8 cellular contexts compared by ENCODE assay signal in the genomic region with DNA sequence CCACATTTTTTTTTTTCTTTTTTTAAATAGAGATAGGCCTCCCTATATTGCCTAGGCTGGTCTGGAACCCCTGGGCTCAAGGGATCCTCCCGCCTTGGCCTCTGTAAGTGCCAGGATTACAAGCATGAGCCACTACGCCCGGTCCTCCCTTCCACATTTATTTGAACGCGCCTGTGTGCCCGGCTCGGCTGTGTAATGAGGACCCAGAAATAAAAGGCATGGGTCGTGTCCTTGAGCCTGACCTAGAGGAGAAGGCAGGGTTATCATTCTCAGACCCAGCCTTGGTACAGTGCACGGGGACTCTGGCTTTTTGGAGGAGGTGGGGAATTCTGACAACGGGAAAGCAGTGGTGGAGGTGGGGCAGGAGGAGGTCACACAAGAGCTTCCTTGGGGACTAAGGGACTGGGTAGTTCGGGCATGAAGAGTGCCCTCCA. TPM values are rescaled to one million over a fixed set of nuclear protein-coding genes. Genes with fewer than 3 reads are reported as not detected.
A peak's percentile ranks its signal among the peaks of the same experiment; 100 is the strongest.
DNase-seq lines count a peak whose midpoint lies in the region; ATAC-seq, FAIRE-seq and TF ChIP-seq lines count a peak whose summit lies in the region.

No MANE protein-coding gene starts in this region.

- TF ChIP-seq CTCF in HepG2 (CRISPR knock-in tag; IDR thresholded peaks at IDR 0.05): no peak
- no peak for TF ChIP-seq CTCF in vagina (IDR thresholded peaks at IDR 0.05)

- peak overlapping the region; percentile 80 to 90 (median 87) for H3K4me3 ChIP-seq in HepG2 (replicated peaks in 1 of 3; ENCODE audit: insufficient read depth in 1 of 3, low read depth in 2 of 3, low read length in 3 of 3)
- peak overlapping the region; percentile 67 to 79 for H3K4me3 ChIP-seq in vagina

- peaks cover 15% of the 10 kb centered on the region for H3K4me1 Mint-ChIP-seq in activated naive CD8-positive, alpha-beta T cell (ENCODE audit: low read depth)

- peak; percentile 24 for ATAC-seq in HepG2
- no peak for ATAC-seq in GM18909 (IDR thresholded peaks at IDR 0.05; ENCODE audit: poor library complexity, unreplicated experiment)

- no peak for FAIRE-seq in HepG2 (lab: Jason Lieb, UNC)

- peak overlapping the region; percentile 88 for H3K9ac ChIP-seq in HepG2 (ENCODE audit: insufficient read depth, low read depth, low read length)

- TF ChIP-seq RAD21 in HepG2 (CRISPR knock-in tag; IDR thresholded peaks at IDR 0.05): no peak

- POLR2A ChIA-PET in HepG2 (lab: Yijun Ruan, JAX): no interaction called here

- intact Hi-C loops in HepG2 (cut with micrococcal nuclease; ENCODE audit: unreplicated experiment) (no loop called here), vagina (cut with DNase I) (no loop called here)

- no peaks in the 10 kb centered on the region for H3K36me3 Mint-ChIP-seq in activated naive CD8-positive, alpha-beta T cell

- WGBS in HepG2 (ENCODE audit: low lambda C conversion rate): under 1% methylated on average over 11 of the region's 11 CpGs

- CTCF ChIA-PET in HepG2 (lab: Yijun Ruan, JAX; ENCODE audit: low intra/inter-chr PET ratio, low total read pairs): no interaction called here

- TF ChIP-seq POLR2A in HepG2 (IDR thresholded peaks at IDR 0.05; ENCODE audit: insufficient read depth in 1 of 2, low read depth in 2 of 2, low read length in 2 of 2) (no peak), vagina (IDR thresholded peaks at IDR 0.05) (no peak)

- H3K27me3 ChIP-seq in HepG2 (ENCODE audit: control insufficient read depth in 1 of 2, insufficient read depth in 2 of 2, low read length in 2 of 2): no peaks in the 10 kb centered on the region; a peak in 1 of 5 replicates
- no peaks in the 10 kb centered on the region for H3K27me3 ChIP-seq in vagina

- no peak for TF ChIP-seq EP300 in HepG2 (IDR thresholded peaks at IDR 0.05; ENCODE audit: low read depth in 2 of 2, low read length in 2 of 2)
- TF ChIP-seq EP300 in HepG2 (CRISPR knock-in tag; IDR thresholded peaks at IDR 0.05; ENCODE audit: borderline replicate concordance): no peak

- no TSS peak for BruUV-seq in HepG2 (replicated peaks; lab: Mats Ljungman, UMichigan)

- H2AFZ ChIP-seq in HepG2 (ENCODE audit: low read length): peak overlapping the region; percentile 11

- peak overlapping the region; percentile 79 for H3K4me2 ChIP-seq in HepG2 (ENCODE audit: low read depth, low read length)

- peak overlapping the region; percentile 82 for H3K27ac ChIP-seq in HepG2 (ENCODE audit: extremely low read length, insufficient read depth, low read length)
- H3K27ac ChIP-seq in vagina: no peak overlapping the region

- no peaks in the 10 kb centered on the region for H3K9me3 ChIP-seq in HepG2 (ENCODE audit: low read length)
- no peaks in the 10 kb centered on the region for H3K9me3 ChIP-seq in vagina

- H3K4me1 ChIP-seq in HepG2 (ENCODE audit: insufficient read depth, low read length): peaks cover 34% of the 10 kb centered on the region
- H3K4me1 ChIP-seq in vagina: peaks cover 9% of the 10 kb centered on the region

- in situ Hi-C loops in KBM-7 (cut with MboI; ENCODE audit: low pct_unique_long_range_greater_than_20kb, low sequenced_read_pairs) (no loop called here), HepG2 (cut with HindIII; ENCODE audit: extremely low pct_ligation_motif_present, low pct_unique_long_range_greater_than_20kb) (loop anchor here (10.0 kb wide), 1 partner anchor 59 kb away; no protein-coding TSS in a partner anchor)

- no peaks in the 10 kb centered on the region for H3K9me3 Mint-ChIP-seq in activated naive CD8-positive, alpha-beta T cell (ENCODE audit: low read depth)

- no peaks in the 10 kb centered on the region for H3K27me3 Mint-ChIP-seq in activated naive CD8-positive, alpha-beta T cell

- no peaks in the 10 kb centered on the region; a peak in 1 of 5 replicates for H3K36me3 ChIP-seq in HepG2 (replicated peaks in 1 of 2; ENCODE audit: control insufficient read depth in 1 of 2, insufficient read depth in 2 of 2, low read length in 2 of 2)
- H3K36me3 ChIP-seq in vagina: no peaks in the 10 kb centered on the region

- no peaks in the 10 kb centered on the region for H4K20me1 ChIP-seq in HepG2 (ENCODE audit: insufficient read depth, low read length)

- H3K27ac Mint-ChIP-seq in activated naive CD8-positive, alpha-beta T cell: peak overlapping the region; percentile 43

- DNase-seq in Daoy (ENCODE audit: low read depth): peak; percentile 25
- DNase-seq in KBM-7: peak; percentile 37
- DNase-seq in HepG2 (ENCODE audit: low spot score): no peak
- DNase-seq in vagina (ENCODE audit: extremely low spot score in 2 of 2): no peak
- DNase-seq in AG08396 (ENCODE audit: low spot score): no peak
- no peak for DNase-seq in CD1c-positive myeloid dendritic cell (ENCODE audit: extremely low spot score)

- H3K4me3 Mint-ChIP-seq in activated naive CD8-positive, alpha-beta T cell: peak overlapping the region; percentile 87

- H3K79me2 ChIP-seq in HepG2 (ENCODE audit: insufficient read depth, low read length): peaks cover 26% of the 10 kb centered on the region

TF ChIP-seq in HepG2, 621 proteins besides CTCF, POLR2A, EP300 and RAD21:
- TF ChIP-seq ASH2L (IDR thresholded peaks at IDR 0.05; ENCODE audit: insufficient read length, low read depth, low read length): peak; percentile 30
- TF ChIP-seq, protein P1, sequence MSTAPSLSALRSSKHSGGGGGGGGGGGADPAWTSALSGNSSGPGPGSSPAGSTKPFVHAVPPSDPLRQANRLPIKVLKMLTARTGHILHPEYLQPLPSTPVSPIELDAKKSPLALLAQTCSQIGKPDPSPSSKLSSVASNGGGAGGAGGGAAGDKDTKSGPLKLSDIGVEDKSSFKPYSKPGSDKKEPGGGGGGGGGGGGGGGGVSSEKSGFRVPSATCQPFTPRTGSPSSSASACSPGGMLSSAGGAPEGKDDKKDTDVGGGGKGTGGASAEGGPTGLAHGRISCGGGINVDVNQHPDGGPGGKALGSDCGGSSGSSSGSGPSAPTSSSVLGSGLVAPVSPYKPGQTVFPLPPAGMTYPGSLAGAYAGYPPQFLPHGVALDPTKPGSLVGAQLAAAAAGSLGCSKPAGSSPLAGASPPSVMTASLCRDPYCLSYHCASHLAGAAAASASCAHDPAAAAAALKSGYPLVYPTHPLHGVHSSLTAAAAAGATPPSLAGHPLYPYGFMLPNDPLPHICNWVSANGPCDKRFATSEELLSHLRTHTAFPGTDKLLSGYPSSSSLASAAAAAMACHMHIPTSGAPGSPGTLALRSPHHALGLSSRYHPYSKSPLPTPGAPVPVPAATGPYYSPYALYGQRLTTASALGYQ (CRISPR knock-in tag; IDR thresholded peaks at IDR 0.05): no peak

RNA-seq across cellular contexts. Expression of gene CENPF, which starts 0.8 kb away (rescaled TPM):
- total RNA-seq in Daoy (2014; rRNA removed; shearing (Covaris generic)): 64.2 and 64.3 TPM in 2 replicates
- total RNA-seq in HepG2 (2016; rRNA removed; fragmentation: Illumina TruSeq; extraction: Trizol) (84.9 and 128 TPM in 2 replicates), vagina (6.4 TPM)
- 4.7 and 7.1 TPM in 2 replicates for total RNA-seq in HepG2 (2016; cell fraction: cytosol; rRNA removed; fragmentation: Illumina TruSeq; extraction: Trizol; ENCODE audit: low read depth)
- 81.2 and 116 TPM in 2 replicates for total RNA-seq in HepG2 (2016; cell fraction: insoluble cytoplasmic fraction; rRNA removed; fragmentation: Illumina TruSeq; extraction: Trizol)
- total RNA-seq in HepG2 (2016; cell fraction: membrane; rRNA removed; fragmentation: Illumina TruSeq; extraction: Trizol): 15.6 and 16.3 TPM in 2 replicates
- 88.9 and 92.7 TPM in 2 replicates for total RNA-seq in HepG2 (2016; cell fraction: nucleus; rRNA removed; fragmentation: Illumina TruSeq; extraction: Trizol)
- polyA plus RNA-seq in HepG2 (2011; rRNA removed): 8.8 and 14.7 TPM in 2 replicates
- 5.8 TPM in 2 replicates for polyA plus RNA-seq in HepG2 (2011; cell fraction: cytosol; rRNA removed)
- 12.3 and 16.2 TPM in 2 replicates for polyA plus RNA-seq in HepG2 (2011; cell fraction: nucleus; rRNA removed)
- polyA plus RNA-seq in HepG2 (2012): 11.0 and 37.7 TPM in 2 replicates
- 1.6 and 2.5 TPM in 2 replicates for polyA plus RNA-seq in HepG2 (2016; cell fraction: cytosol; fragmentation: Illumina TruSeq; extraction: Trizol; ENCODE audit: low read depth)
- polyA plus RNA-seq in HepG2 (2016; cell fraction: insoluble cytoplasmic fraction; fragmentation: Illumina TruSeq; extraction: Trizol; ENCODE audit: low read depth): 117 and 121 TPM in 2 replicates
- 3.2 and 3.8 TPM in 2 replicates for polyA plus RNA-seq in HepG2 (2016; cell fraction: membrane; fragmentation: Illumina TruSeq; extraction: Trizol; ENCODE audit: low read depth)
- polyA plus RNA-seq in HepG2 (2016; cell fraction: nucleus; fragmentation: Illumina TruSeq; extraction: Trizol; ENCODE audit: insufficient read depth, low read depth): 120 and 130 TPM in 2 replicates
- polyA minus RNA-seq in HepG2 (2011; rRNA and poly(A)+ RNA removed; ENCODE audit: low replicate concordance): 3.5 and 20.6 TPM in 2 replicates
- polyA minus RNA-seq in HepG2 (2011; cell fraction: cytosol; rRNA and poly(A)+ RNA removed): 13.0 and 18.9 TPM in 2 replicates
- 30.3 and 42.6 TPM in 2 replicates for polyA minus RNA-seq in HepG2 (2011; cell fraction: nucleus; rRNA and poly(A)+ RNA removed)

RNA-seq across cellular contexts. Expression of gene PTPN14, which starts 52.4 kb away (rescaled TPM):
- total RNA-seq in Daoy (2014; rRNA removed; shearing (Covaris generic)): 16.5 and 23.5 TPM in 2 replicates
- total RNA-seq in HepG2 (2016; rRNA removed; fragmentation: Illumina TruSeq; extraction: Trizol) (4.7 and 8.4 TPM in 2 replicates), vagina (24.3 TPM)
- total RNA-seq in HepG2 (2016; cell fraction: cytosol; rRNA removed; fragmentation: Illumina TruSeq; extraction: Trizol; ENCODE audit: low read depth): 0.62 and 1.8 TPM in 2 replicates
- total RNA-seq in HepG2 (2016; cell fraction: insoluble cytoplasmic fraction; rRNA removed; fragmentation: Illumina TruSeq; extraction: Trizol): 4.2 and 7.6 TPM in 2 replicates
- 3.1 TPM in 2 replicates for total RNA-seq in HepG2 (2016; cell fraction: membrane; rRNA removed; fragmentation: Illumina TruSeq; extraction: Trizol)
- 7.0 and 8.7 TPM in 2 replicates for total RNA-seq in HepG2 (2016; cell fraction: nucleus; rRNA removed; fragmentation: Illumina TruSeq; extraction: Trizol)
- 3.8 and 3.9 TPM in 2 replicates for polyA plus RNA-seq in HepG2 (2011; rRNA removed)
- polyA plus RNA-seq in HepG2 (2011; cell fraction: cytosol; rRNA removed): 2.5 and 3.0 TPM in 2 replicates
- polyA plus RNA-seq in HepG2 (2011; cell fraction: nucleus; rRNA removed): 4.6 and 5.5 TPM in 2 replicates
- polyA plus RNA-seq in HepG2 (2012): 2.9 and 3.3 TPM in 2 replicates
- polyA plus RNA-seq in HepG2 (2016; cell fraction: cytosol; fragmentation: Illumina TruSeq; extraction: Trizol; ENCODE audit: low read depth): 0.25 and 0.35 TPM in 2 replicates
- polyA plus RNA-seq in HepG2 (2016; cell fraction: insoluble cytoplasmic fraction; fragmentation: Illumina TruSeq; extraction: Trizol; ENCODE audit: low read depth): 3.8 and 4.5 TPM in 2 replicates
- polyA plus RNA-seq in HepG2 (2016; cell fraction: membrane; fragmentation: Illumina TruSeq; extraction: Trizol; ENCODE audit: low read depth): 0.82 and 1.2 TPM in 2 replicates
- 2.7 and 4.5 TPM in 2 replicates for polyA plus RNA-seq in HepG2 (2016; cell fraction: nucleus; fragmentation: Illumina TruSeq; extraction: Trizol; ENCODE audit: insufficient read depth, low read depth)
- polyA minus RNA-seq in HepG2 (2011; rRNA and poly(A)+ RNA removed; ENCODE audit: low replicate concordance): 16.6 and 45.9 TPM in 2 replicates
- polyA minus RNA-seq in HepG2 (2011; cell fraction: cytosol; rRNA and poly(A)+ RNA removed): 4.8 and 5.0 TPM in 2 replicates
- 10.2 and 13.1 TPM in 2 replicates for polyA minus RNA-seq in HepG2 (2011; cell fraction: nucleus; rRNA and poly(A)+ RNA removed)

Comparison
In these comparisons a context has a peak if more than half of its experiments do, and no peak if none do; other contexts are left out.
1. DNase-seq: peak in Daoy (single experiment) and KBM-7 (single experiment); none in HepG2 (single experiment), vagina (0 of 2), AG08396 (single experiment) and CD1c-positive myeloid dendritic cell (single experiment).